Comparison of ENCODE assay signal across 8 cellular contexts in genomic region chr10:69179089-69179742, GRCh38.
DNase-seq lines count a peak whose midpoint lies in the region; ATAC-seq and TF ChIP-seq lines count a peak whose summit lies in the region.

No MANE protein-coding gene starts in this region.

- H3K4me2 ChIP-seq in DOHH2 (ENCODE audit: low read length) = peak overlapping the region; percentile 90
- H3K4me2 ChIP-seq in parathyroid adenoma (ENCODE audit: low read length) = peak overlapping the region; percentile 99

- DNase-seq in LNCaP clone FGC (ENCODE audit: low read depth) (no peak), fibroblast of mammary gland (ENCODE audit: low read depth) (peak; percentile 78), GM19240 (ENCODE audit: insufficient read length, low spot score) (no peak), NCI-H2081 treated with DMSO at 0.1 percent for 48 hours (lab: John Stamatoyannopoulos, UW) (no peak)
- DNase-seq in activated CD8-positive, alpha-beta memory T cell treated with anti-CD3 and anti-CD28 coated beads, Interleukin-2, amount 50 U/mL, for 48 hours = peak; percentile 69

- H3K79me2 ChIP-seq in DOHH2 (ENCODE audit: control insufficient read depth, low read length) (peaks cover 54% of the 10 kb centered on the region), parathyroid adenoma (peaks cover 29% of the 10 kb centered on the region)

- peaks cover 19% of the 10 kb centered on the region for H3K36me3 ChIP-seq in DOHH2 (ENCODE audit: control insufficient read depth, low read length)
- no peaks in the 10 kb centered on the region for H3K36me3 ChIP-seq in parathyroid adenoma (ENCODE audit: control insufficient read depth, insufficient read depth, low read length)

- no peak for TF ChIP-seq CTCF in DOHH2 (IDR thresholded peaks at IDR 0.05; ENCODE audit: low read depth, low read length, poor library complexity, severe bottlenecking)
- no peak for TF ChIP-seq CTCF in LNCaP clone FGC (IDR thresholded peaks at IDR 0.05; ENCODE audit: control insufficient read depth, extremely low read depth, insufficient read depth)
- TF ChIP-seq CTCF in fibroblast of mammary gland (conservative IDR thresholded peaks at IDR 0.05; ENCODE audit: control insufficient read depth, insufficient read depth, low read depth, low read length) = no peak
- no peak for TF ChIP-seq CTCF in parathyroid adenoma (IDR thresholded peaks at IDR 0.05)

- peak; percentile 17 for ATAC-seq in GM21717 (IDR thresholded peaks at IDR 0.05; ENCODE audit: unreplicated experiment)

- H3K4me1 ChIP-seq in DOHH2 (ENCODE audit: control insufficient read depth, low read length) (peaks cover 20% of the 10 kb centered on the region), parathyroid adenoma (no peaks in the 10 kb centered on the region)

- peak overlapping the region; percentile 68 for H3K27ac ChIP-seq in DOHH2 (ENCODE audit: low read depth, low read length)
- peak overlapping the region; percentile 91 for H3K27ac ChIP-seq in parathyroid adenoma

- no peaks in the 10 kb centered on the region for H3K9me3 ChIP-seq in DOHH2 (ENCODE audit: control insufficient read depth, insufficient read depth, low read length)
- H3K9me3 ChIP-seq in parathyroid adenoma (ENCODE audit: control insufficient read depth, low read length) = no peaks in the 10 kb centered on the region

- peak overlapping the region; percentile 95 for H3K4me3 ChIP-seq in DOHH2 (ENCODE audit: low read length)
- peak overlapping the region; percentile 93 for H3K4me3 ChIP-seq in LNCaP clone FGC (ENCODE audit: low read depth, low read length)
- peak overlapping the region; percentile 99 for H3K4me3 ChIP-seq in fibroblast of mammary gland (ENCODE audit: control insufficient read depth, low read depth, low read length)
- H3K4me3 ChIP-seq in parathyroid adenoma (ENCODE audit: low read depth, low read length) = peak overlapping the region; percentile 98

- H2AFZ ChIP-seq in parathyroid adenoma = peak overlapping the region; percentile 89

- H3K27me3 ChIP-seq in DOHH2 (ENCODE audit: control insufficient read depth, low read length) = no peaks in the 10 kb centered on the region
- H3K27me3 ChIP-seq in parathyroid adenoma (ENCODE audit: control insufficient read depth, insufficient read depth, low read length) = no peaks in the 10 kb centered on the region

- no peak overlapping the region for H3K9ac ChIP-seq in parathyroid adenoma

- 0 out of 2 replicates have a peak, but pooled peaks cover 4% of the 10 kb centered on the region for H4K20me1 ChIP-seq in DOHH2 (ENCODE audit: control insufficient read depth, insufficient read depth, low read depth, low read length)

- H3F3A ChIP-seq in DOHH2 (ENCODE audit: control insufficient read depth, insufficient read depth) = 0 out of 2 replicates have a peak, but pooled peaks cover 4% of the 10 kb centered on the region

- H3K9me2 ChIP-seq in DOHH2 (replicated peaks; ENCODE audit: control insufficient read depth, low read length) = no peaks in the 10 kb centered on the region

Comparison
In these comparisons a context has a peak if more than half of its experiments do, and no peak if none do; other contexts are left out.
1. DNase-seq: peak in activated CD8-positive, alpha-beta memory T cell treated with anti-CD3 and anti-CD28 coated beads, Interleukin-2, amount 50 U/mL, for 48 hours (single experiment) and fibroblast of mammary gland (single experiment); none in LNCaP clone FGC (single experiment), GM19240 (single experiment) and NCI-H2081 treated with DMSO at 0.1 percent for 48 hours (single experiment).
2. Peak in every context shown above with its lines, with median percentiles within 50 percentile points of each other: H3K4me3 ChIP-seq.